ENCODE assay signal across 9 cellular contexts in the genomic region with DNA sequence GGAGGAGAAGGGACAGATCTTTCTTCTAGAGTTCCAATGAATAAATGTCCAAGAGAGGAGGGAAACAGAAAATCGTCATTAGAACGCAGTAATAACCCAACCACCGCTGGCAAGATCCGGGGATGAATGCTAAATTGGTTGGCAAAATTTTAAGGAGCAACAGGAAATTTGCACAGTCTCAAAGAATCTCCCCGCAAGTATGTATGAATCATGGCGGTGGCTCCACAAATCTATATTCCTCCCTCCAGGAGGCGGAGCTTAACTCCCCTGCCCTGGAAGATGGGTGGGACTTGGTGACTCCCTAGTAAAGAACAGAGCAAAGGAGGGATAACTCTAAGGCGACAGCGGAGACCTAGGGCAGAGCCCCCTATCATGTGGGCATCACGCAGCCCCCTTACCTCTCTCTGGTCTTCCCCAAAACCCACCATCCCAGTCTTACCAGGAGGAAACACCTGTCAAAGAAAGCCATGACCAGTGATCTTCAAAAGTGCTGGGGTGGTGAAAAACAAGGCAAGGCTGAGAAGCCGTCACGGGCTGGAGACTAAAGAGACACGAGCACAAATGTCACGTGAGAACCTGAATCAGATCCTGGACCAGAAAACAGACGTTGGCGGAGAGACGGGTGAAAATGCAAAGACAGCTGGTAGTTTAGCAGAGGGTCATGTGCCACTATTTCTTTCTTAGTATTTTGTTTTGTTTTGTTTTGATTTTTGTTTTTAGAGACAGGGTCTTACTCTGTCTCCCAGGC.
DNase-seq lines count a peak whose midpoint lies in the region; ATAC-seq and TF ChIP-seq lines count a peak whose summit lies in the region.
"Had no signal": no experiment of that assay in that cellular context is flagged by ENCODE, and none has a peak within 500 bp of the region (broad histone marks: within the 10 kb centered on the region; RNA-seq: fewer than 3 reads in every experiment).

No MANE protein-coding gene starts in this region.

- no peaks in the 10 kb centered on the region for H3K27me3 ChIP-seq in CD4-positive, alpha-beta memory T cell (ENCODE audit: insufficient read depth, low read length)
- no peaks in the 10 kb centered on the region for H3K27me3 ChIP-seq in esophagus muscularis mucosa

- no peaks in the 10 kb centered on the region for H3K27me3 Mint-ChIP-seq in CD4-positive, alpha-beta memory T cell
- H3K27me3 Mint-ChIP-seq in osteocyte (ENCODE audit: unreplicated experiment), result no peaks in the 10 kb centered on the region
- H3K27me3 Mint-ChIP-seq in activated CD4-positive, alpha-beta memory T cell treated with anti-CD3 and anti-CD28 coated beads, Interleukin-2, amount 10 ng/mL, durations not matched to agents 7 days and 5 days, result no peaks in the 10 kb centered on the region
- no peaks in the 10 kb centered on the region for H3K27me3 Mint-ChIP-seq in activated T-helper 2 cell treated with anti-CD3 and anti-CD28 coated beads, Interferon-gamma antibody, Interleukin-2, Interleukin-4, amounts not matched to agents 10 μg/mL and 5 μg/mL and 100 μg/mL, durations not matched to agents 14 hours and 24 hours and 36 hours (ENCODE audit: low read depth)
- H3K27me3 Mint-ChIP-seq: stimulated activated naive B cell treated with anti-CD40 and anti-IgM and Interleukin-4, amounts not matched to agents 10 μg/mL and 1 μg/mL and 100 μg/mL, for 72 hours had no signal

- H3K4me3 Mint-ChIP-seq in CD4-positive, alpha-beta memory T cell, result no peak overlapping the region
- H3K4me3 Mint-ChIP-seq in osteocyte (ENCODE audit: unreplicated experiment), result peak overlapping the region; percentile 43
- H3K4me3 Mint-ChIP-seq in activated CD4-positive, alpha-beta memory T cell treated with anti-CD3 and anti-CD28 coated beads, Interleukin-2, amount 10 ng/mL, durations not matched to agents 7 days and 5 days, result no peak overlapping the region
- no peak overlapping the region for H3K4me3 Mint-ChIP-seq in activated T-helper 2 cell treated with anti-CD3 and anti-CD28 coated beads, Interferon-gamma antibody, Interleukin-2, Interleukin-4, amounts not matched to agents 10 μg/mL and 5 μg/mL and 100 μg/mL, durations not matched to agents 14 hours and 24 hours and 36 hours (ENCODE audit: low read depth)
- H3K4me3 Mint-ChIP-seq: stimulated activated naive B cell treated with anti-CD40 and anti-IgM and Interleukin-4, amounts not matched to agents 10 μg/mL and 1 μg/mL and 100 μg/mL, for 72 hours had no signal

- intact Hi-C loops in CD4-positive, alpha-beta memory T cell (cut with micrococcal nuclease), result no loop called here
- intact Hi-C loops in esophagus muscularis mucosa (cut with DNase I), result no loop called here
- intact Hi-C loops in activated T-helper 2 cell treated with anti-CD3 and anti-CD28 coated beads, Interferon-gamma antibody, Interleukin-2, Interleukin-4, amounts not matched to agents 10 μg/mL and 5 μg/mL and 100 μg/mL, durations not matched to agents 14 hours and 24 hours and 36 hours (cut with micrococcal nuclease), result no loop called here

- TF ChIP-seq CTCF in RWPE1 (conservative IDR thresholded peaks at IDR 0.05; ENCODE audit: low read depth) (no peak), esophagus muscularis mucosa (IDR thresholded peaks at IDR 0.05) (no peak), osteocyte (IDR thresholded peaks at IDR 0.05) (no peak)

- no peak for DNase-seq in CD4-positive, alpha-beta memory T cell
- peak; percentile 89 for DNase-seq in RWPE1 (ENCODE audit: low spot score)
- no peak for DNase-seq in esophagus muscularis mucosa (ENCODE audit: extremely low spot score)
- no peak for DNase-seq in osteocyte (ENCODE audit: extremely low spot score, unreplicated experiment)
- DNase-seq in activated CD4-positive, alpha-beta memory T cell treated with anti-CD3 and anti-CD28 coated beads, Interleukin-2, amount 10 ng/mL, durations not matched to agents 7 days and 5 days, result no peak
- no peak for DNase-seq in activated effector memory CD4-positive, alpha-beta T cell treated with Interleukin-2 at 50 U/mL for 16 hours
- DNase-seq in activated T-helper 2 cell treated with anti-CD3 and anti-CD28 coated beads, Interferon-gamma antibody, Interleukin-2, Interleukin-4, amounts not matched to agents 10 μg/mL and 5 μg/mL and 100 μg/mL, durations not matched to agents 14 hours and 24 hours and 36 hours (ENCODE audit: low spot score), result no peak
- DNase-seq: stimulated activated naive B cell treated with anti-CD40 and anti-IgM and Interleukin-4, amounts not matched to agents 10 μg/mL and 1 μg/mL and 100 μg/mL, for 72 hours had no signal

- no peak for ATAC-seq in HG02623 (IDR thresholded peaks at IDR 0.05; ENCODE audit: unreplicated experiment)
- ATAC-seq: stimulated activated naive B cell treated with anti-CD40 and anti-IgM and Interleukin-4, amounts not matched to agents 10 μg/mL and 1 μg/mL and 100 μg/mL, for 72 hours had no signal

- no peaks in the 10 kb centered on the region for H3K9me3 Mint-ChIP-seq in CD4-positive, alpha-beta memory T cell
- H3K9me3 Mint-ChIP-seq in osteocyte (ENCODE audit: unreplicated experiment), result no peaks in the 10 kb centered on the region
- H3K9me3 Mint-ChIP-seq in activated CD4-positive, alpha-beta memory T cell treated with anti-CD3 and anti-CD28 coated beads, Interleukin-2, amount 10 ng/mL, durations not matched to agents 7 days and 5 days, result no peaks in the 10 kb centered on the region
- no peaks in the 10 kb centered on the region for H3K9me3 Mint-ChIP-seq in activated T-helper 2 cell treated with anti-CD3 and anti-CD28 coated beads, Interferon-gamma antibody, Interleukin-2, Interleukin-4, amounts not matched to agents 10 μg/mL and 5 μg/mL and 100 μg/mL, durations not matched to agents 14 hours and 24 hours and 36 hours
- H3K9me3 Mint-ChIP-seq: stimulated activated naive B cell treated with anti-CD40 and anti-IgM and Interleukin-4, amounts not matched to agents 10 μg/mL and 1 μg/mL and 100 μg/mL, for 72 hours had no signal

- H3K4me1 Mint-ChIP-seq in CD4-positive, alpha-beta memory T cell, result peaks cover 9 to 37% (median 17%) of the 10 kb centered on the region in 4 donors
- H3K4me1 Mint-ChIP-seq in osteocyte (ENCODE audit: unreplicated experiment), result peaks cover 27% of the 10 kb centered on the region
- H3K4me1 Mint-ChIP-seq in activated CD4-positive, alpha-beta memory T cell treated with anti-CD3 and anti-CD28 coated beads, Interleukin-2, amount 10 ng/mL, durations not matched to agents 7 days and 5 days, result peaks cover 7% of the 10 kb centered on the region
- no peaks in the 10 kb centered on the region for H3K4me1 Mint-ChIP-seq in activated T-helper 2 cell treated with anti-CD3 and anti-CD28 coated beads, Interferon-gamma antibody, Interleukin-2, Interleukin-4, amounts not matched to agents 10 μg/mL and 5 μg/mL and 100 μg/mL, durations not matched to agents 14 hours and 24 hours and 36 hours (ENCODE audit: low read depth)

- H3K36me3 ChIP-seq in CD4-positive, alpha-beta memory T cell (ENCODE audit: insufficient read depth, low read length), result peaks cover 8% of the 10 kb centered on the region
- H3K36me3 ChIP-seq in esophagus muscularis mucosa, result peaks cover 7 to 75% (median 36%) of the 10 kb centered on the region in 4 donors

- CTCF ChIA-PET in CD4-positive, alpha-beta memory T cell (lab: Charles Lee; ENCODE audit: partially characterized antibody), result no interaction called here
- CTCF ChIA-PET in RWPE1 (lab: Yijun Ruan, JAX), result no interaction called here
- CTCF ChIA-PET in activated CD4-positive, alpha-beta memory T cell treated with anti-CD3 and anti-CD28 coated beads, Interleukin-2, amount 10 ng/mL, durations not matched to agents 7 days and 5 days (lab: Charles Lee), result no interaction called here

- 80% methylated on average over 17 of the region's 17 CpGs for WGBS in esophagus muscularis mucosa

- TF ChIP-seq POLR2A in esophagus muscularis mucosa (IDR thresholded peaks at IDR 0.05; ENCODE audit: low read depth), result no peak

- H3K36me3 Mint-ChIP-seq in CD4-positive, alpha-beta memory T cell, result peaks cover 27 to 41% of the 10 kb centered on the region in 2 donors
- peaks cover 23% of the 10 kb centered on the region for H3K36me3 Mint-ChIP-seq in osteocyte (ENCODE audit: unreplicated experiment)
- peaks cover 26% of the 10 kb centered on the region for H3K36me3 Mint-ChIP-seq in activated CD4-positive, alpha-beta memory T cell treated with anti-CD3 and anti-CD28 coated beads, Interleukin-2, amount 10 ng/mL, durations not matched to agents 7 days and 5 days (ENCODE audit: low read depth)
- peaks cover 24% of the 10 kb centered on the region for H3K36me3 Mint-ChIP-seq in activated T-helper 2 cell treated with anti-CD3 and anti-CD28 coated beads, Interferon-gamma antibody, Interleukin-2, Interleukin-4, amounts not matched to agents 10 μg/mL and 5 μg/mL and 100 μg/mL, durations not matched to agents 14 hours and 24 hours and 36 hours (ENCODE audit: low read depth)

- no peak overlapping the region for H3K27ac ChIP-seq in CD4-positive, alpha-beta memory T cell (ENCODE audit: low read depth, low read length)
- H3K27ac ChIP-seq in RWPE1, result peak overlapping the region; percentile 90
- H3K27ac ChIP-seq in esophagus muscularis mucosa (replicated peaks in 1 of 4), result peak overlapping the region; percentile 24 to 42 (median 34)

- no peak for TF ChIP-seq EP300 in esophagus muscularis mucosa (IDR thresholded peaks at IDR 0.05)

- POLR2A ChIA-PET in CD4-positive, alpha-beta memory T cell (lab: Charles Lee; ENCODE audit: partially characterized antibody), result no interaction called here
- POLR2A ChIA-PET in RWPE1 (lab: Yijun Ruan, JAX; ENCODE audit: low non-redundant PET), result interaction anchor here (0.6 kb wide), 1 partner anchor 512 kb away, joined by 4 read pairs; no protein-coding TSS in a partner anchor
- POLR2A ChIA-PET in activated CD4-positive, alpha-beta memory T cell treated with anti-CD3 and anti-CD28 coated beads, Interleukin-2, amount 10 ng/mL, durations not matched to agents 7 days and 5 days (lab: Charles Lee), result interaction anchor here (1.4 kb wide), 1 partner anchor 52 kb away, joined by 3 read pairs; no protein-coding TSS in a partner anchor

- H3K4me3 ChIP-seq in CD4-positive, alpha-beta memory T cell (ENCODE audit: low read length in 2 of 2), result no peak overlapping the region
- H3K4me3 ChIP-seq in esophagus muscularis mucosa, result no peak overlapping the region

- H3K4me1 ChIP-seq in CD4-positive, alpha-beta memory T cell (ENCODE audit: insufficient read depth, low read length), result peaks cover 10% of the 10 kb centered on the region
- peaks cover 34 to 70% (median 57%) of the 10 kb centered on the region in 4 donors for H3K4me1 ChIP-seq in esophagus muscularis mucosa

- H3K27ac Mint-ChIP-seq in CD4-positive, alpha-beta memory T cell, result peak overlapping the region in 5 of 7 donors; percentile 29 to 65 (median 57)
- H3K27ac Mint-ChIP-seq in osteocyte (ENCODE audit: unreplicated experiment), result peak overlapping the region; percentile 84
- no peak overlapping the region for H3K27ac Mint-ChIP-seq in activated CD4-positive, alpha-beta memory T cell treated with anti-CD3 and anti-CD28 coated beads, Interleukin-2, amount 10 ng/mL, durations not matched to agents 7 days and 5 days
- no peak overlapping the region for H3K27ac Mint-ChIP-seq in activated T-helper 2 cell treated with anti-CD3 and anti-CD28 coated beads, Interferon-gamma antibody, Interleukin-2, Interleukin-4, amounts not matched to agents 10 μg/mL and 5 μg/mL and 100 μg/mL, durations not matched to agents 14 hours and 24 hours and 36 hours

- H3K9me3 ChIP-seq in CD4-positive, alpha-beta memory T cell (ENCODE audit: control insufficient read depth in 1 of 2, low read length in 2 of 2), result no peaks in the 10 kb centered on the region
- H3K9me3 ChIP-seq in esophagus muscularis mucosa, result no peaks in the 10 kb centered on the region

Comparison
In these comparisons a context has a peak if more than half of its experiments do, and no peak if none do; other contexts are left out.
1. H3K27ac Mint-ChIP-seq: peak in CD4-positive, alpha-beta memory T cell (5 of 7) and osteocyte (single experiment); none in activated CD4-positive, alpha-beta memory T cell treated with anti-CD3 and anti-CD28 coated beads, Interleukin-2, amount 10 ng/mL, durations not matched to agents 7 days and 5 days (single experiment) and activated T-helper 2 cell treated with anti-CD3 and anti-CD28 coated beads, Interferon-gamma antibody, Interleukin-2, Interleukin-4, amounts not matched to agents 10 μg/mL and 5 μg/mL and 100 μg/mL, durations not matched to agents 14 hours and 24 hours and 36 hours (single experiment).